Comparison of ENCODE assay signal across 16 cellular contexts in genomic region chr18:13032173-13032572, GRCh38.
"Had no signal": no experiment of that assay in that cellular context is flagged by ENCODE, and none has a peak within 500 bp of the region (broad histone marks: within the 10 kb centered on the region; RNA-seq: fewer than 3 reads in every experiment).

No MANE protein-coding gene starts in this region.

- H3K4me1 Mint-ChIP-seq: activated B cell treated with CpG ODN at 0.5 μM for 24 hours; stimulated activated memory B cell treated with anti-CD40 and anti-IgM and Interleukin-4, amounts not matched to agents 10 μg/mL and 1 μg/mL and 100 μg/mL, for 72 hours had no signal

- H3K4me1 ChIP-seq: body of pancreas, foreskin keratinocyte, parathyroid adenoma, tibial artery had no signal

- H3K27me3 ChIP-seq: body of pancreas, foreskin keratinocyte, hepatocyte, tibial artery had no signal

- H3K9me3 Mint-ChIP-seq: activated B cell treated with CpG ODN at 0.5 μM for 24 hours; activated naive CD8-positive, alpha-beta T cell treated with anti-CD3 and anti-CD28 coated beads, Interleukin-2, amount 10 ng/mL, durations not matched to agents 7 days and 5 days; activated T-cell treated with anti-CD3 and anti-CD28 coated beads, Interleukin-2, amount 50 U/mL, for 72 hours; naive thymus-derived CD8-positive, alpha-beta T cell; stimulated activated memory B cell treated with anti-CD40 and anti-IgM and Interleukin-4, amounts not matched to agents 10 μg/mL and 1 μg/mL and 100 μg/mL, for 72 hours had no signal

- H3K27ac ChIP-seq: body of pancreas, foreskin keratinocyte, hepatocyte, parathyroid adenoma, tibial artery had no signal

- H3K9me3 ChIP-seq: body of pancreas, tibial artery had no signal

- H3K27ac Mint-ChIP-seq: activated B cell treated with CpG ODN at 0.5 μM for 24 hours; activated naive CD8-positive, alpha-beta T cell treated with anti-CD3 and anti-CD28 coated beads, Interleukin-2, amount 10 ng/mL, durations not matched to agents 7 days and 5 days; activated T-cell treated with anti-CD3 and anti-CD28 coated beads, Interleukin-2, amount 50 U/mL, for 72 hours; stimulated activated memory B cell treated with anti-CD40 and anti-IgM and Interleukin-4, amounts not matched to agents 10 μg/mL and 1 μg/mL and 100 μg/mL, for 72 hours had no signal

- H2AFZ ChIP-seq: hepatocyte, parathyroid adenoma had no signal

- H3K4me2 ChIP-seq: hepatocyte, smooth muscle cell had no signal

- H3K79me2 ChIP-seq: hepatocyte had no signal

- H3K4me3 Mint-ChIP-seq: activated B cell treated with CpG ODN at 0.5 μM for 24 hours; activated naive CD8-positive, alpha-beta T cell treated with anti-CD3 and anti-CD28 coated beads, Interleukin-2, amount 10 ng/mL, durations not matched to agents 7 days and 5 days; activated T-cell treated with anti-CD3 and anti-CD28 coated beads, Interleukin-2, amount 50 U/mL, for 72 hours; stimulated activated memory B cell treated with anti-CD40 and anti-IgM and Interleukin-4, amounts not matched to agents 10 μg/mL and 1 μg/mL and 100 μg/mL, for 72 hours had no signal

- ATAC-seq: body of pancreas; foreskin keratinocyte; left cardiac atrium; naive thymus-derived CD8-positive, alpha-beta T cell; sciatic nerve; stimulated activated memory B cell treated with anti-CD40 and anti-IgM and Interleukin-4, amounts not matched to agents 10 μg/mL and 1 μg/mL and 100 μg/mL, for 72 hours had no signal

- DNase-seq: activated B cell treated with CpG ODN at 0.5 μM for 24 hours; activated CD8-positive, alpha-beta memory T cell treated with anti-CD3 and anti-CD28 coated beads, Interleukin-2, amount 50 U/mL, for 4 hours; activated gamma-delta T cell treated with Interleukin-2 at 50 U/mL for 16 hours; activated naive CD8-positive, alpha-beta T cell treated with anti-CD3 and anti-CD28 coated beads, Interleukin-2, amount 10 ng/mL, durations not matched to agents 7 days and 5 days; activated T-cell treated with anti-CD3 and anti-CD28 coated beads, Interleukin-2, amount 50 U/mL, for 72 hours; body of pancreas; foreskin keratinocyte; left cardiac atrium; naive thymus-derived CD8-positive, alpha-beta T cell; stimulated activated CD4-positive, alpha-beta T cell treated with anti-CD3 and anti-CD28 coated beads, Interleukin-4, amount 100 ng/mL, for 24 hours; tibial artery had no signal

- H3K4me3 ChIP-seq: body of pancreas, hepatocyte, smooth muscle cell, tibial artery had no signal

- H3K27me3 Mint-ChIP-seq: activated B cell treated with CpG ODN at 0.5 μM for 24 hours; activated naive CD8-positive, alpha-beta T cell treated with anti-CD3 and anti-CD28 coated beads, Interleukin-2, amount 10 ng/mL, durations not matched to agents 7 days and 5 days; naive thymus-derived CD8-positive, alpha-beta T cell; stimulated activated memory B cell treated with anti-CD40 and anti-IgM and Interleukin-4, amounts not matched to agents 10 μg/mL and 1 μg/mL and 100 μg/mL, for 72 hours had no signal
